In genomic region chr7:104983620-104984539, GRCh38 we compare ENCODE assay signal across 1 cellular context.
TF ChIP-seq lines count a peak whose summit lies in the region.

No MANE protein-coding gene starts in this region.

TF ChIP-seq in K562, 482 proteins besides CTCF, POLR2A, EP300 and RAD21 (continued from another document and continues in another):
- TF ChIP-seq ZMIZ1 (IDR thresholded peaks at IDR 0.05; ENCODE audit: low read depth in 2 of 2, low read length in 2 of 2) (peak in 1 of 2 experiments; percentile 70; a peak in 2 of 4 replicates), NCOA2 (IDR thresholded peaks at IDR 0.05; ENCODE audit: partially characterized antibody in 2 of 2) (no peak), SNIP1 (IDR thresholded peaks at IDR 0.05; ENCODE audit: low read depth) (no peak), TAF1 (IDR thresholded peaks at IDR 0.05; ENCODE audit: control insufficient read depth, extremely low read depth, insufficient read depth, low read length, severe bottlenecking) (peak; percentile 83), MTA2 (IDR thresholded peaks at IDR 0.05; ENCODE audit: low read depth) (no peak; the same call in 1 of the 2 replicates), ZNF75A (CRISPR knock-in tag; IDR thresholded peaks at IDR 0.05) (peak; percentile 61), KLF13 (tag; IDR thresholded peaks at IDR 0.05; ENCODE audit: borderline replicate concordance, low read depth) (peak; percentile 79), ARID4B (CRISPR knock-in tag; IDR thresholded peaks at IDR 0.05) (peak; percentile 96), CREM (IDR thresholded peaks at IDR 0.05; ENCODE audit: low read depth) (peak; percentile 97), GTF3C2 (IDR thresholded peaks at IDR 0.05; ENCODE audit: borderline replicate concordance, extremely low read depth, insufficient read length) (no peak), NFIX (CRISPR knock-in tag; IDR thresholded peaks at IDR 0.05; ENCODE audit: low read depth) (no peak), CBFB (CRISPR knock-in tag; IDR thresholded peaks at IDR 0.05) (peak; percentile 66; the same call in 1 of the 2 replicates), BRD9 (IDR thresholded peaks at IDR 0.05; ENCODE audit: low read depth, partially characterized antibody) (peak; percentile 81), NEUROD1 (IDR thresholded peaks at IDR 0.05; ENCODE audit: borderline replicate concordance, low read depth, low read length, partially characterized antibody) (peak; percentile 78), MIER1 (IDR thresholded peaks at IDR 0.05; ENCODE audit: low read depth) (no peak; the same call in 1 of the 2 replicates), TRIM28 (IDR thresholded peaks at IDR 0.05) (no peak; the same call in 1 of the 2 replicates), SMARCA5 (IDR thresholded peaks at IDR 0.05) (no peak), PKNOX1 (IDR thresholded peaks at IDR 0.05) (peak; percentile 36), CBX1 (IDR thresholded peaks at IDR 0.05; ENCODE audit: low read depth) (peak; percentile 86; the same call in 1 of the 2 replicates), TRIM24 (IDR thresholded peaks at IDR 0.05) (peak; percentile 54 to 55; a peak in 3 of 4 replicates), ZKSCAN3 (CRISPR knock-in tag; IDR thresholded peaks at IDR 0.05) (no peak), ZC3H11A (IDR thresholded peaks at IDR 0.05; ENCODE audit: low read depth, low read length) (no peak), ZNF239 (CRISPR knock-in tag; IDR thresholded peaks at IDR 0.05) (no peak; the same call in 1 of the 2 replicates), CREB1 (IDR thresholded peaks at IDR 0.05) (peak; percentile 96), CREB1 (CRISPR knock-in tag; IDR thresholded peaks at IDR 0.05) (peak; percentile 92), U2AF1 (optimal IDR thresholded peaks at IDR 0.05; ENCODE audit: low read depth, low read length) (no peak), GABPA (tag; conservative IDR thresholded peaks at IDR 0.05; ENCODE audit: low read depth) (peak; percentile 98), NFYB (IDR thresholded peaks at IDR 0.05; ENCODE audit: extremely low read depth, insufficient read length) (no peak), FOXJ2 (tag; IDR thresholded peaks at IDR 0.05) (no peak), CC2D1A (IDR thresholded peaks at IDR 0.05) (peak; percentile 90), THAP12 (CRISPR knock-in tag; IDR thresholded peaks at IDR 0.05) (peak; percentile 59), ESRRB (CRISPR knock-in tag; IDR thresholded peaks at IDR 0.05; ENCODE audit: borderline replicate concordance) (peak; percentile 49; the same call in 1 of the 2 replicates), TAF7 (tag; IDR thresholded peaks at IDR 0.05) (peak; percentile 72), ZNF79 (CRISPR knock-in tag; IDR thresholded peaks at IDR 0.05; ENCODE audit: low read depth) (0 out of 2 replicates have a peak, but pooled peaks have one; percentile 15), PCBP1 (IDR thresholded peaks at IDR 0.05; ENCODE audit: low read depth, low read length, poor library complexity, severe bottlenecking) (peak; percentile 58), RBM22 (IDR thresholded peaks at IDR 0.05; ENCODE audit: low read depth, low read length, poor library complexity, severe bottlenecking) (peak; percentile 95)
- TF ChIP-seq, protein P1, sequence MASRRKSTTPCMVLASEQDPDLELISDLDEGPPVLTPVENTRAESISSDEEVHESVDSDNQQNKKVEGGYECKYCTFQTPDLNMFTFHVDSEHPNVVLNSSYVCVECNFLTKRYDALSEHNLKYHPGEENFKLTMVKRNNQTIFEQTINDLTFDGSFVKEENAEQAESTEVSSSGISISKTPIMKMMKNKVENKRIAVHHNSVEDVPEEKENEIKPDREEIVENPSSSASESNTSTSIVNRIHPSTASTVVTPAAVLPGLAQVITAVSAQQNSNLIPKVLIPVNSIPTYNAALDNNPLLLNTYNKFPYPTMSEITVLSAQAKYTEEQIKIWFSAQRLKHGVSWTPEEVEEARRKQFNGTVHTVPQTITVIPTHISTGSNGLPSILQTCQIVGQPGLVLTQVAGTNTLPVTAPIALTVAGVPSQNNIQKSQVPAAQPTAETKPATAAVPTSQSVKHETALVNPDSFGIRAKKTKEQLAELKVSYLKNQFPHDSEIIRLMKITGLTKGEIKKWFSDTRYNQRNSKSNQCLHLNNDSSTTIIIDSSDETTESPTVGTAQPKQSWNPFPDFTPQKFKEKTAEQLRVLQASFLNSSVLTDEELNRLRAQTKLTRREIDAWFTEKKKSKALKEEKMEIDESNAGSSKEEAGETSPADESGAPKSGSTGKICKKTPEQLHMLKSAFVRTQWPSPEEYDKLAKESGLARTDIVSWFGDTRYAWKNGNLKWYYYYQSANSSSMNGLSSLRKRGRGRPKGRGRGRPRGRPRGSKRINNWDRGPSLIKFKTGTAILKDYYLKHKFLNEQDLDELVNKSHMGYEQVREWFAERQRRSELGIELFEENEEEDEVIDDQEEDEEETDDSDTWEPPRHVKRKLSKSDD (conservative IDR thresholded peaks at IDR 0.05; ENCODE audit: low read length), result peak; percentile 72
- TF ChIP-seq, protein P2, sequence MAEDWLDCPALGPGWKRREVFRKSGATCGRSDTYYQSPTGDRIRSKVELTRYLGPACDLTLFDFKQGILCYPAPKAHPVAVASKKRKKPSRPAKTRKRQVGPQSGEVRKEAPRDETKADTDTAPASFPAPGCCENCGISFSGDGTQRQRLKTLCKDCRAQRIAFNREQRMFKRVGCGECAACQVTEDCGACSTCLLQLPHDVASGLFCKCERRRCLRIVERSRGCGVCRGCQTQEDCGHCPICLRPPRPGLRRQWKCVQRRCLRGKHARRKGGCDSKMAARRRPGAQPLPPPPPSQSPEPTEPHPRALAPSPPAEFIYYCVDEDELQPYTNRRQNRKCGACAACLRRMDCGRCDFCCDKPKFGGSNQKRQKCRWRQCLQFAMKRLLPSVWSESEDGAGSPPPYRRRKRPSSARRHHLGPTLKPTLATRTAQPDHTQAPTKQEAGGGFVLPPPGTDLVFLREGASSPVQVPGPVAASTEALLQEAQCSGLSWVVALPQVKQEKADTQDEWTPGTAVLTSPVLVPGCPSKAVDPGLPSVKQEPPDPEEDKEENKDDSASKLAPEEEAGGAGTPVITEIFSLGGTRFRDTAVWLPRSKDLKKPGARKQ (CRISPR knock-in tag; IDR thresholded peaks at IDR 0.05), result no peak
- TF ChIP-seq, protein P3, sequence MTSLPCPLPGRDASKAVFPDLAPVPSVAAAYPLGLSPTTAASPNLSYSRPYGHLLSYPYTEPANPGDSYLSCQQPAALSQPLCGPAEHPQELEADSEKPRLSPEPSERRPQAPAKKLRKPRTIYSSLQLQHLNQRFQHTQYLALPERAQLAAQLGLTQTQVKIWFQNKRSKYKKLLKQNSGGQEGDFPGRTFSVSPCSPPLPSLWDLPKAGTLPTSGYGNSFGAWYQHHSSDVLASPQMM (CRISPR knock-in tag; IDR thresholded peaks at IDR 0.05), result no peak
- TF ChIP-seq, protein P4, sequence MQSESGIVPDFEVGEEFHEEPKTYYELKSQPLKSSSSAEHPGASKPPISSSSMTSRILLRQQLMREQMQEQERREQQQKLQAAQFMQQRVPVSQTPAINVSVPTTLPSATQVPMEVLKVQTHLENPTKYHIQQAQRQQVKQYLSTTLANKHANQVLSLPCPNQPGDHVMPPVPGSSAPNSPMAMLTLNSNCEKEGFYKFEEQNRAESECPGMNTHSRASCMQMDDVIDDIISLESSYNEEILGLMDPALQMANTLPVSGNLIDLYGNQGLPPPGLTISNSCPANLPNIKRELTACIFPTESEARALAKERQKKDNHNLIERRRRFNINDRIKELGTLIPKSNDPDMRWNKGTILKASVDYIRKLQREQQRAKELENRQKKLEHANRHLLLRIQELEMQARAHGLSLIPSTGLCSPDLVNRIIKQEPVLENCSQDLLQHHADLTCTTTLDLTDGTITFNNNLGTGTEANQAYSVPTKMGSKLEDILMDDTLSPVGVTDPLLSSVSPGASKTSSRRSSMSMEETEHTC (IDR thresholded peaks at IDR 0.05), result no peak; the same call in 1 of the 2 replicates
